ENCODE assay signal across 24 cellular contexts in genomic region chr7:155305251-155305904, GRCh38. TPM values are rescaled to one million over a fixed set of nuclear protein-coding genes. Genes with fewer than 3 reads are reported as not detected.
DNase-seq lines count a peak whose midpoint lies in the region; ATAC-seq and TF ChIP-seq lines count a peak whose summit lies in the region.
"Had no signal": no experiment of that assay in that cellular context is flagged by ENCODE, and none has a peak within 500 bp of the region (broad histone marks: within the 10 kb centered on the region; RNA-seq: fewer than 3 reads in every experiment).

No MANE protein-coding gene starts in this region.

- H3K4me3 ChIP-seq in cardiac muscle cell (no peak overlapping the region), adipocyte (ENCODE audit: low read length) (no peak overlapping the region), upper lobe of right lung (no peak overlapping the region)
- H3K4me3 ChIP-seq: psoas muscle, skin epidermis, vagina had no signal

- peaks cover 46% of the 10 kb centered on the region for H3K4me1 ChIP-seq in cardiac muscle cell (ENCODE audit: low read depth)
- H3K4me1 ChIP-seq in adipocyte (ENCODE audit: control insufficient read depth, insufficient read depth, low read length) = peaks cover 20% of the 10 kb centered on the region
- H3K4me1 ChIP-seq in upper lobe of right lung = peaks cover 3% of the 10 kb centered on the region
- H3K4me1 ChIP-seq: psoas muscle had no signal

- H3K36me3 ChIP-seq in cardiac muscle cell = peaks cover 30% of the 10 kb centered on the region
- H3K36me3 ChIP-seq in adipocyte (ENCODE audit: control insufficient read depth, insufficient read depth, low read length, severe bottlenecking) = peaks cover 95% of the 10 kb centered on the region
- H3K36me3 ChIP-seq in upper lobe of right lung = peaks cover 85% of the 10 kb centered on the region

- H3K27ac ChIP-seq in cardiac muscle cell = peak overlapping the region; percentile 13
- H3K27ac ChIP-seq in upper lobe of right lung = no peak overlapping the region
- H3K27ac ChIP-seq: psoas muscle, skin epidermis, vagina had no signal

- H3K9ac ChIP-seq in adipocyte (ENCODE audit: low read length) = peak overlapping the region; percentile 31

- in situ Hi-C loops in GM13977 (cut with MboI; ENCODE audit: low pct_unique_long_range_greater_than_20kb, low sequenced_read_pairs, unreplicated experiment) = no loop called here

- ATAC-seq in left cardiac atrium = no peak
- peak; percentile 69 for ATAC-seq in upper lobe of right lung
- ATAC-seq: activated CD4-positive, alpha-beta T cell treated with anti-CD3 and anti-CD28 coated beads for 36 hours; CD8-positive, alpha-beta T cell; naive thymus-derived CD4-positive, alpha-beta T cell; psoas muscle had no signal

- DNase-seq in cardiac muscle cell (ENCODE audit: low read depth in 1 of 2, low spot score in 1 of 2) (no peak), left cardiac atrium (no peak), adipocyte (ENCODE audit: low read depth) (no peak), kidney tubule cell (ENCODE audit: low spot score) (peak; percentile 18), upper lobe of right lung (no peak), NCI-H1105 treated with DMSO at 0.1 percent for 48 hours (lab: John Stamatoyannopoulos, UW) (no peak), GM19238 (ENCODE audit: insufficient read length, low spot score) (no peak), GM13977 (ENCODE audit: low spot score) (no peak)
- DNase-seq: activated CD4-positive, alpha-beta T cell treated with anti-CD3 and anti-CD28 coated beads for 36 hours; activated naive CD4-positive, alpha-beta T cell treated with anti-CD3 and anti-CD28 coated beads, Interleukin-2, amount 10 ng/mL, durations not matched to agents 7 days and 5 days; activated T-cell treated with anti-CD3 and anti-CD28 coated beads for 4 hours; aorta; CD8-positive, alpha-beta T cell; GOT3; KG1; mesendoderm; naive thymus-derived CD4-positive, alpha-beta T cell; NCI-H1048; NCI-H2029; NK-92 treated with Interleukin-12 subunit alpha and Interleukin-12 subunit beta, amount 100 ng/mL, for 24 hours; psoas muscle; stimulated activated CD4-positive, alpha-beta T cell treated with anti-CD3 and anti-CD28 coated beads, Interleukin-4, amount 100 ng/mL, for 1 hour had no signal

- no peak for TF ChIP-seq CTCF in cardiac muscle cell (IDR thresholded peaks at IDR 0.05; ENCODE audit: low read depth, low read length)
- no peak for TF ChIP-seq CTCF in upper lobe of right lung (IDR thresholded peaks at IDR 0.05)
- no peak for TF ChIP-seq CTCF in GM13977 (IDR thresholded peaks at IDR 0.05; ENCODE audit: extremely low read depth, insufficient read depth, missing control alignments)

- H3K27me3 ChIP-seq in cardiac muscle cell (no peaks in the 10 kb centered on the region), adipocyte (replicated peaks; ENCODE audit: control insufficient read depth, insufficient read depth, low read length) (no peaks in the 10 kb centered on the region), upper lobe of right lung (no peaks in the 10 kb centered on the region)
- H3K27me3 ChIP-seq: vagina had no signal

- H3K9me3 ChIP-seq in cardiac muscle cell (ENCODE audit: low read depth) = no peaks in the 10 kb centered on the region
- H3K9me3 ChIP-seq in adipocyte (ENCODE audit: control insufficient read depth, low read length) = no peaks in the 10 kb centered on the region
- no peaks in the 10 kb centered on the region for H3K9me3 ChIP-seq in upper lobe of right lung
- H3K9me3 ChIP-seq: psoas muscle, vagina had no signal

- intact Hi-C loops in left cardiac atrium (cut with DNase I) = no loop called here
- intact Hi-C loops in upper lobe of right lung (cut with DNase I) = no loop called here

RNA-seq across cellular contexts. Expression of gene INSIG1, which starts 7.7 kb away (rescaled TPM):
- total RNA-seq in cardiac muscle cell = 76.3 and 221 TPM in 2 replicates
- 37.2 and 103 TPM in 2 replicates for polyA plus RNA-seq in cardiac muscle cell
- total RNA-seq in left cardiac atrium = 10 to 100 TPM; 37.3 to 42.3 TPM
- total RNA-seq in upper lobe of right lung = 90.7 TPM
